Comparison of ENCODE assay signal across 27 cellular contexts in genomic region chr7:16409777-16410176, GRCh38. TPM values are rescaled to one million over a fixed set of nuclear protein-coding genes. Genes with fewer than 3 reads are reported as not detected.
DNase-seq lines count a peak whose midpoint lies in the region; ATAC-seq, FAIRE-seq and TF ChIP-seq lines count a peak whose summit lies in the region.
"Had no signal": no experiment of that assay in that cellular context is flagged by ENCODE, and none has a peak within 500 bp of the region (broad histone marks: within the 10 kb centered on the region; RNA-seq: fewer than 3 reads in every experiment).

No MANE protein-coding gene starts in this region.

- H2AFZ ChIP-seq in HepG2 (ENCODE audit: low read length) (no peak overlapping the region), K562 (ENCODE audit: low read depth, low read length) (no peak overlapping the region), hepatocyte (no peak overlapping the region)
- H2AFZ ChIP-seq: GM23248 had no signal

- POLR2A ChIA-PET in HepG2 (lab: Yijun Ruan, JAX) = no interaction called here
- POLR2A ChIA-PET in K562 (lab: Yijun Ruan, JAX) = interaction anchor here (3.0 kb wide), 1 partner anchor 11 kb away, joined by 12 read pairs; the partner anchor contains the start of gene CRPPA

- no peaks in the 10 kb centered on the region for H3K9me2 ChIP-seq in hepatocyte (replicated peaks; ENCODE audit: insufficient read depth)

- peak; percentile 20; the same call in 1 of the 2 replicates for TF ChIP-seq CTCF in HepG2 (CRISPR knock-in tag; IDR thresholded peaks at IDR 0.05)
- no peak for TF ChIP-seq CTCF in right lobe of liver (IDR thresholded peaks at IDR 0.05)
- TF ChIP-seq CTCF in K562 (IDR thresholded peaks at IDR 0.05 in 2 of 3, conservative IDR thresholded peaks at IDR 0.05 in 1 of 3; ENCODE audit: insufficient read depth in 2 of 3, low read depth in 1 of 3, low read length in 3 of 3) = peak; percentile 12 to 45 (median 24); a peak in 2 of 6 replicates
- peak; percentile 7 for TF ChIP-seq CTCF in hepatocyte (IDR thresholded peaks at IDR 0.05; ENCODE audit: poor library complexity)
- peak; percentile 37 for TF ChIP-seq CTCF in type B pancreatic cell (conservative IDR thresholded peaks at IDR 0.05)

- H3K79me2 ChIP-seq in HepG2 (ENCODE audit: insufficient read depth, low read length) (no peaks in the 10 kb centered on the region), K562 (ENCODE audit: control insufficient read depth, insufficient read depth, low read length) (peaks cover 49% of the 10 kb centered on the region), hepatocyte (no peaks in the 10 kb centered on the region)

- intact Hi-C loops in HepG2 (cut with micrococcal nuclease; ENCODE audit: unreplicated experiment) (no loop called here), right lobe of liver (cut with DNase I) (no loop called here), K562 (cut with micrococcal nuclease) (loop anchor here (1.0 kb wide), 1 partner anchor 156 kb away; no protein-coding TSS in a partner anchor)

- H3K36me3 ChIP-seq in HepG2 (replicated peaks in 1 of 2; ENCODE audit: control insufficient read depth in 1 of 2, insufficient read depth in 2 of 2, low read length in 2 of 2) (no peaks in the 10 kb centered on the region), right lobe of liver (no peaks in the 10 kb centered on the region), K562 (ENCODE audit: control insufficient read depth, insufficient read depth, low read length) (peaks cover 5% of the 10 kb centered on the region), hepatocyte (replicated peaks; ENCODE audit: insufficient read depth, low read depth) (no peaks in the 10 kb centered on the region)
- H3K36me3 ChIP-seq: BLaER1 treated with 17β-estradiol and CSF1 and Interleukin-3, amounts not matched to agents 10 nM and 100 nM; ovary had no signal

- no peak for TF ChIP-seq EP300 in HepG2 (IDR thresholded peaks at IDR 0.05; ENCODE audit: low read depth in 2 of 2, low read length in 2 of 2)
- no peak for TF ChIP-seq EP300 in HepG2 (CRISPR knock-in tag; IDR thresholded peaks at IDR 0.05; ENCODE audit: borderline replicate concordance)
- no peak for TF ChIP-seq EP300 in K562 (IDR thresholded peaks at IDR 0.05; ENCODE audit: low read length)

- TF ChIP-seq RAD21 in HepG2 (CRISPR knock-in tag; IDR thresholded peaks at IDR 0.05) = no peak
- TF ChIP-seq RAD21 in K562 (CRISPR knock-in tag; conservative IDR thresholded peaks at IDR 0.05 in 1 of 2, IDR thresholded peaks at IDR 0.05 in 1 of 2) = peak in 1 of 2 experiments; percentile 64; a peak in 2 of 4 replicates

- H3K4me3 ChIP-seq in HepG2 (replicated peaks in 1 of 3; ENCODE audit: insufficient read depth in 1 of 3, low read depth in 2 of 3, low read length in 3 of 3) (no peak overlapping the region), right lobe of liver (no peak overlapping the region), K562 (no peak overlapping the region), hepatocyte (no peak overlapping the region)
- H3K4me3 ChIP-seq: A549; BLaER1 treated with 17β-estradiol and CSF1 and Interleukin-3, amounts not matched to agents 10 nM and 100 nM; coronary artery; GM23248; lung; ovary; testis had no signal

- H3K27ac ChIP-seq in HepG2 (ENCODE audit: extremely low read length, insufficient read depth, low read length) (no peak overlapping the region), right lobe of liver (no peak overlapping the region), K562 (ENCODE audit: extremely low read depth, low read depth, low read length) (no peak overlapping the region), hepatocyte (no peak overlapping the region)
- H3K27ac ChIP-seq: A549; BLaER1 treated with 17β-estradiol and CSF1 and Interleukin-3, amounts not matched to agents 10 nM and 100 nM; coronary artery; GM23248; ovary; testis had no signal

- no peaks in the 10 kb centered on the region for H3K4me1 Mint-ChIP-seq in type B pancreatic cell (ENCODE audit: unreplicated experiment)
- H3K4me1 Mint-ChIP-seq: activated CD4-positive, alpha-beta T cell treated with anti-CD3 and anti-CD28 coated beads, Interleukin-2, amount 10 ng/mL, durations not matched to agents 24 days and 14 days; activated naive CD8-positive, alpha-beta T cell treated with anti-CD3 and anti-CD28 coated beads for 36 hours; stimulated activated effector memory CD8-positive, alpha-beta T cell treated with anti-CD3 and anti-CD28 coated beads, Interleukin-12 subunit alpha, Interleukin-12 subunit beta, amount 100 ng/mL, for 72 hours had no signal

- TF ChIP-seq POLR2A in HepG2 (IDR thresholded peaks at IDR 0.05; ENCODE audit: insufficient read depth in 1 of 2, low read depth in 2 of 2, low read length in 2 of 2) = no peak
- no peak for TF ChIP-seq POLR2A in right lobe of liver (IDR thresholded peaks at IDR 0.05)
- no peak for TF ChIP-seq POLR2A in K562 (conservative IDR thresholded peaks at IDR 0.05)

- no peaks in the 10 kb centered on the region for H3K4me1 ChIP-seq in HepG2 (ENCODE audit: insufficient read depth, low read length)
- no peaks in the 10 kb centered on the region for H3K4me1 ChIP-seq in right lobe of liver
- peaks cover 0 to 5% of the 10 kb centered on the region in 2 experiments; a peak in 4 of 5 replicates for H3K4me1 ChIP-seq in K562 (replicated peaks in 1 of 2; ENCODE audit: control insufficient read depth in 2 of 2, insufficient read depth in 2 of 2, low read length in 2 of 2)
- H3K4me1 ChIP-seq in hepatocyte (ENCODE audit: insufficient read depth) = peaks cover 5% of the 10 kb centered on the region
- H3K4me1 ChIP-seq: A549, testis had no signal

- CTCF ChIA-PET in HepG2 (lab: Yijun Ruan, JAX; ENCODE audit: low intra/inter-chr PET ratio, low total read pairs) (no interaction called here), K562 (lab: Yijun Ruan, JAX; ENCODE audit: low intra/inter-chr PET ratio) (no interaction called here)

- H3K9me3 Mint-ChIP-seq in type B pancreatic cell = no peaks in the 10 kb centered on the region
- H3K9me3 Mint-ChIP-seq: activated CD4-positive, alpha-beta T cell treated with anti-CD3 and anti-CD28 coated beads, Interleukin-2, amount 10 ng/mL, durations not matched to agents 24 days and 14 days; activated naive CD8-positive, alpha-beta T cell treated with anti-CD3 and anti-CD28 coated beads for 36 hours; brain; stimulated activated effector memory CD8-positive, alpha-beta T cell treated with anti-CD3 and anti-CD28 coated beads, Interleukin-12 subunit alpha, Interleukin-12 subunit beta, amount 100 ng/mL, for 72 hours had no signal

- H3K9me1 ChIP-seq in K562 (ENCODE audit: control insufficient read depth, insufficient read depth, low read length) = no peaks in the 10 kb centered on the region

- no peak for FAIRE-seq in HepG2 (lab: Jason Lieb, UNC)
- FAIRE-seq in K562 (lab: Jason Lieb, UNC) = no peak
- FAIRE-seq: A549, HTR-8/SVneo, kidney had no signal

- no peak overlapping the region for H3K4me3 Mint-ChIP-seq in type B pancreatic cell
- H3K4me3 Mint-ChIP-seq: activated CD4-positive, alpha-beta T cell treated with anti-CD3 and anti-CD28 coated beads, Interleukin-2, amount 10 ng/mL, durations not matched to agents 24 days and 14 days; activated naive CD8-positive, alpha-beta T cell treated with anti-CD3 and anti-CD28 coated beads for 36 hours; brain; stimulated activated effector memory CD8-positive, alpha-beta T cell treated with anti-CD3 and anti-CD28 coated beads, Interleukin-12 subunit alpha, Interleukin-12 subunit beta, amount 100 ng/mL, for 72 hours had no signal

- H3K4me2 ChIP-seq in HepG2 (ENCODE audit: low read depth, low read length) (no peak overlapping the region), K562 (ENCODE audit: insufficient read depth, low read length) (no peak overlapping the region), hepatocyte (no peak overlapping the region)
- H3K4me2 ChIP-seq: A549; BLaER1 treated with 17β-estradiol and CSF1 and Interleukin-3, amounts not matched to agents 10 nM and 100 nM had no signal

- ATAC-seq in HepG2 = peak; percentile 48; the same call in 2 of the 3 replicates
- ATAC-seq in right lobe of liver = no peak
- peak; percentile 85 for ATAC-seq in K562
- ATAC-seq: A549; stimulated activated effector memory CD8-positive, alpha-beta T cell treated with anti-CD3 and anti-CD28 coated beads, Interleukin-12 subunit alpha, Interleukin-12 subunit beta, amount 100 ng/mL, for 72 hours had no signal

- BruUV-seq in HepG2 (replicated peaks; lab: Mats Ljungman, UMichigan) (no TSS peak), K562 (replicated peaks; lab: Mats Ljungman, UMichigan) (no TSS peak)

- no peak for DNase-seq in HepG2 (ENCODE audit: low spot score)
- no peak for DNase-seq in right lobe of liver
- DNase-seq in K562 (ENCODE audit: extremely low read depth in 1 of 4, low spot score in 3 of 4) = no peak
- DNase-seq in hepatocyte (ENCODE audit: low spot score) = no peak
- no peak for DNase-seq in type B pancreatic cell (ENCODE audit: extremely low spot score, unreplicated experiment)
- no peak for DNase-seq in G401 (ENCODE audit: low spot score)
- no peak for DNase-seq in activated CD4-positive, alpha-beta T cell treated with anti-CD3 and anti-CD28 coated beads, Interleukin-2, amount 50 U/mL, for 4 hours
- DNase-seq in T-helper 9 cell = no peak
- DNase-seq: activated CD4-positive, alpha-beta T cell treated with anti-CD3 and anti-CD28 coated beads, Interleukin-2, amount 10 ng/mL, durations not matched to agents 24 days and 14 days; activated naive CD8-positive, alpha-beta T cell treated with anti-CD3 and anti-CD28 coated beads for 36 hours; DMS153; GDM1; GM23248; kidney; NCI-H2107; NCI-H510A treated with DMSO at 0.1 percent for 48 hours; ovary; testis had no signal

- H3K27me3 ChIP-seq in HepG2 (ENCODE audit: control insufficient read depth in 1 of 2, insufficient read depth in 2 of 2, low read length in 2 of 2) = no peaks in the 10 kb centered on the region
- no peaks in the 10 kb centered on the region for H3K27me3 ChIP-seq in right lobe of liver
- no peaks in the 10 kb centered on the region for H3K27me3 ChIP-seq in K562 (ENCODE audit: control insufficient read depth in 2 of 2, insufficient read depth in 2 of 2, low read length in 2 of 2)
- H3K27me3 ChIP-seq in hepatocyte = no peaks in the 10 kb centered on the region
- H3K27me3 ChIP-seq: ovary, testis had no signal

- in situ Hi-C loops in HepG2 (cut with HindIII; ENCODE audit: extremely low pct_ligation_motif_present, low pct_unique_long_range_greater_than_20kb) (no loop called here), K562 (cut with MboI) (no loop called here), G401 (cut with HindIII; ENCODE audit: low sequenced_read_pairs) (no loop called here)

- H3K9ac ChIP-seq in HepG2 (ENCODE audit: insufficient read depth, low read depth, low read length) (no peak overlapping the region), K562 (ENCODE audit: insufficient read depth in 1 of 2, low read depth in 2 of 2, low read length in 2 of 2) (no peak overlapping the region)
- H3K9ac ChIP-seq: BLaER1 treated with 17β-estradiol and CSF1 and Interleukin-3, amounts not matched to agents 10 nM and 100 nM; GM23248 had no signal

- H4K20me1 ChIP-seq in HepG2 (ENCODE audit: insufficient read depth, low read length) (no peaks in the 10 kb centered on the region), K562 (replicated peaks; ENCODE audit: control insufficient read depth, insufficient read depth, low read length) (no peaks in the 10 kb centered on the region), hepatocyte (ENCODE audit: insufficient read depth, poor library complexity, severe bottlenecking) (no peaks in the 10 kb centered on the region)

- no peak overlapping the region for H3K27ac Mint-ChIP-seq in type B pancreatic cell
- H3K27ac Mint-ChIP-seq: activated CD4-positive, alpha-beta T cell treated with anti-CD3 and anti-CD28 coated beads, Interleukin-2, amount 10 ng/mL, durations not matched to agents 24 days and 14 days; activated naive CD8-positive, alpha-beta T cell treated with anti-CD3 and anti-CD28 coated beads for 36 hours; stimulated activated effector memory CD8-positive, alpha-beta T cell treated with anti-CD3 and anti-CD28 coated beads, Interleukin-12 subunit alpha, Interleukin-12 subunit beta, amount 100 ng/mL, for 72 hours had no signal

- H3K9me3 ChIP-seq in HepG2 (ENCODE audit: low read length) = no peaks in the 10 kb centered on the region
- no peaks in the 10 kb centered on the region for H3K9me3 ChIP-seq in right lobe of liver
- H3K9me3 ChIP-seq in K562 (replicated peaks; ENCODE audit: control insufficient read depth, insufficient read depth, low read depth, low read length) = no peaks in the 10 kb centered on the region
- no peaks in the 10 kb centered on the region for H3K9me3 ChIP-seq in hepatocyte (ENCODE audit: low read depth)
- H3K9me3 ChIP-seq: A549; BLaER1 treated with 17β-estradiol and CSF1 and Interleukin-3, amounts not matched to agents 10 nM and 100 nM; ovary; testis had no signal

- no peaks in the 10 kb centered on the region for H3K27me3 Mint-ChIP-seq in type B pancreatic cell
- H3K27me3 Mint-ChIP-seq: activated naive CD8-positive, alpha-beta T cell treated with anti-CD3 and anti-CD28 coated beads for 36 hours; brain had no signal

- no peaks in the 10 kb centered on the region for H3K36me3 Mint-ChIP-seq in type B pancreatic cell
- H3K36me3 Mint-ChIP-seq: activated naive CD8-positive, alpha-beta T cell treated with anti-CD3 and anti-CD28 coated beads for 36 hours; brain; stimulated activated effector memory CD8-positive, alpha-beta T cell treated with anti-CD3 and anti-CD28 coated beads, Interleukin-12 subunit alpha, Interleukin-12 subunit beta, amount 100 ng/mL, for 72 hours had no signal

RNA-seq across cellular contexts. Expression of gene CRPPA, which starts 11.6 kb away (rescaled TPM):
- total RNA-seq in HepG2 (2016; rRNA removed; fragmentation: Illumina TruSeq; extraction: Trizol) (1.1 and 1.3 TPM in 2 replicates), right lobe of liver (1 to 10 TPM; 1.2 to 3.3 (median 2.5) TPM), K562 (2014; rRNA removed) (5.9 and 6.6 TPM in 2 replicates), K562 (2014; rRNA removed; fragmentation: Illumina TruSeq; extraction: Trizol) (8.0 and 11.1 TPM in 2 replicates), K562 (2015; rRNA removed; fragmentation: Illumina TruSeq; extraction: Trizol) (13.3 and 14.4 TPM in 2 replicates), K562 (2021) (8.6 and 9.1 TPM in 2 replicates), hepatocyte (3.4 and 4.4 TPM in 2 replicates), type B pancreatic cell (ENCODE audit: low replicate concordance) (2.8 and 2.9 TPM in 2 replicates)
- 1.0 and 1.8 TPM in 2 replicates for total RNA-seq in HepG2 (2016; cell fraction: cytosol; rRNA removed; fragmentation: Illumina TruSeq; extraction: Trizol; ENCODE audit: low read depth)
- total RNA-seq in HepG2 (2016; cell fraction: insoluble cytoplasmic fraction; rRNA removed; fragmentation: Illumina TruSeq; extraction: Trizol) = 1.0 TPM in 2 replicates
- 0.62 and 0.80 TPM in 2 replicates for total RNA-seq in HepG2 (2016; cell fraction: membrane; rRNA removed; fragmentation: Illumina TruSeq; extraction: Trizol)
- 2.0 and 2.2 TPM in 2 replicates for total RNA-seq in HepG2 (2016; cell fraction: nucleus; rRNA removed; fragmentation: Illumina TruSeq; extraction: Trizol)
- polyA plus RNA-seq in HepG2 (2011; rRNA removed) (0.16 and 0.18 TPM in 2 replicates), K562 (2011; rRNA removed) (5.5 and 7.8 TPM in 2 replicates), K562 (2014; fragmentation: Illumina TruSeq; extraction: Trizol) (4.2 and 4.3 TPM in 2 replicates), K562 (2014; fragmentation: Nextera tagmentation; extraction: Ambion mirVana) (1 to 10 TPM; 3.9 to 8.2 TPM), K562 (2014; rRNA removed) (3.4 and 5.1 TPM in 2 replicates), hepatocyte (2.5 and 3.3 TPM in 2 replicates)
- 0.06 and 0.09 TPM in 2 replicates for polyA plus RNA-seq in HepG2 (2011; cell fraction: cytosol; rRNA removed)
- polyA plus RNA-seq in HepG2 (2011; cell fraction: nucleus; rRNA removed) = 0.10 and 0.14 TPM in 2 replicates
- 0.12 and 0.21 TPM in 2 replicates for polyA plus RNA-seq in HepG2 (2012)
- 0.19 and 0.28 TPM in 2 replicates for polyA plus RNA-seq in HepG2 (2016; cell fraction: cytosol; fragmentation: Illumina TruSeq; extraction: Trizol; ENCODE audit: low read depth)
- polyA plus RNA-seq in HepG2 (2016; cell fraction: insoluble cytoplasmic fraction; fragmentation: Illumina TruSeq; extraction: Trizol; ENCODE audit: low read depth) = 0.56 and 0.91 TPM in 2 replicates
- 0.29 and 0.48 TPM in 2 replicates for polyA plus RNA-seq in HepG2 (2016; cell fraction: membrane; fragmentation: Illumina TruSeq; extraction: Trizol; ENCODE audit: low read depth)
- 0.49 and 0.63 TPM in 2 replicates for polyA plus RNA-seq in HepG2 (2016; cell fraction: nucleus; fragmentation: Illumina TruSeq; extraction: Trizol; ENCODE audit: insufficient read depth, low read depth)
- polyA minus RNA-seq in HepG2 (2011; rRNA and poly(A)+ RNA removed; ENCODE audit: low replicate concordance) = 0.48 TPM in 1 of 2 replicates, not detected in the other
- polyA minus RNA-seq in HepG2 (2011; cell fraction: cytosol; rRNA and poly(A)+ RNA removed) = 0.18 and 0.30 TPM in 2 replicates
- polyA minus RNA-seq in HepG2 (2011; cell fraction: nucleus; rRNA and poly(A)+ RNA removed) = 1.9 and 2.1 TPM in 2 replicates
- 7.4 and 19.6 TPM in 2 replicates for total RNA-seq in K562 (2011; cell fraction: chromatin; rRNA removed; ENCODE audit: low replicate concordance)
- 3.8 and 3.9 TPM in 2 replicates for total RNA-seq in K562 (2011; cell fraction: nucleolus; rRNA removed)
- 8.7 and 16.9 TPM in 2 replicates for total RNA-seq in K562 (2011; cell fraction: nucleoplasm; rRNA removed)
- polyA plus RNA-seq in K562 (2011; cell fraction: cytosol; rRNA removed) = 1.6 and 2.5 TPM in 2 replicates
- polyA plus RNA-seq in K562 (2011; cell fraction: nucleus; rRNA removed) = 3.8 and 3.9 TPM in 2 replicates
- 7.4 and 8.8 TPM in 2 replicates for polyA plus RNA-seq in K562 (2012)
- polyA minus RNA-seq in K562 (2011; rRNA and poly(A)+ RNA removed) = 15.2 and 16.9 TPM in 2 replicates
- 4.2 and 4.9 TPM in 2 replicates for polyA minus RNA-seq in K562 (2011; cell fraction: cytosol; rRNA and poly(A)+ RNA removed)
- 16.7 and 18.3 TPM in 2 replicates for polyA minus RNA-seq in K562 (2011; cell fraction: nucleus; rRNA and poly(A)+ RNA removed)
- 0.25 and 0.58 TPM in 2 replicates for total RNA-seq in G401 (2014; rRNA removed; shearing (Covaris generic))

RNA-seq across cellular contexts. Expression of gene SOSTDC1, which starts 55.8 kb away (rescaled TPM):
- total RNA-seq in HepG2 (2016; rRNA removed; fragmentation: Illumina TruSeq; extraction: Trizol) (not detected in 2 replicates), right lobe of liver (not detected), K562 (2014; rRNA removed) (8.3 and 10.5 TPM in 2 replicates), K562 (2014; rRNA removed; fragmentation: Illumina TruSeq; extraction: Trizol) (15.0 and 15.1 TPM in 2 replicates), K562 (2015; rRNA removed; fragmentation: Illumina TruSeq; extraction: Trizol) (23.0 and 23.7 TPM in 2 replicates), K562 (2021) (8.8 and 12.0 TPM in 2 replicates), hepatocyte (65.8 and 71.5 TPM in 2 replicates), type B pancreatic cell (ENCODE audit: low replicate concordance) (5.4 and 6.0 TPM in 2 replicates)
- not detected in 2 replicates for total RNA-seq in HepG2 (2016; cell fraction: cytosol; rRNA removed; fragmentation: Illumina TruSeq; extraction: Trizol; ENCODE audit: low read depth)
- total RNA-seq in HepG2 (2016; cell fraction: insoluble cytoplasmic fraction; rRNA removed; fragmentation: Illumina TruSeq; extraction: Trizol) = not detected in 2 replicates
- total RNA-seq in HepG2 (2016; cell fraction: membrane; rRNA removed; fragmentation: Illumina TruSeq; extraction: Trizol) = not detected in 2 replicates
- total RNA-seq in HepG2 (2016; cell fraction: nucleus; rRNA removed; fragmentation: Illumina TruSeq; extraction: Trizol) = not detected in 2 replicates
- polyA plus RNA-seq in HepG2 (2011; rRNA removed) (not detected in 2 replicates), K562 (2011; rRNA removed) (5.8 and 15.9 TPM in 2 replicates), K562 (2014; fragmentation: Illumina TruSeq; extraction: Trizol) (15.3 and 18.4 TPM in 2 replicates), K562 (2014; fragmentation: Nextera tagmentation; extraction: Ambion mirVana) (10 to 100 TPM; 47.5 to 48.6 TPM), K562 (2014; rRNA removed) (9.8 and 10.1 TPM in 2 replicates), hepatocyte (30.9 and 38.5 TPM in 2 replicates)
- polyA plus RNA-seq in HepG2 (2011; cell fraction: cytosol; rRNA removed) = not detected in 2 replicates
- not detected in 2 replicates for polyA plus RNA-seq in HepG2 (2011; cell fraction: nucleus; rRNA removed)
- polyA plus RNA-seq in HepG2 (2012) = not detected in 2 replicates
- polyA plus RNA-seq in HepG2 (2016; cell fraction: cytosol; fragmentation: Illumina TruSeq; extraction: Trizol; ENCODE audit: low read depth) = not detected in 2 replicates
- polyA plus RNA-seq in HepG2 (2016; cell fraction: insoluble cytoplasmic fraction; fragmentation: Illumina TruSeq; extraction: Trizol; ENCODE audit: low read depth) = not detected in 2 replicates
- not detected in 2 replicates for polyA plus RNA-seq in HepG2 (2016; cell fraction: membrane; fragmentation: Illumina TruSeq; extraction: Trizol; ENCODE audit: low read depth)
- not detected in 2 replicates for polyA plus RNA-seq in HepG2 (2016; cell fraction: nucleus; fragmentation: Illumina TruSeq; extraction: Trizol; ENCODE audit: insufficient read depth, low read depth)
- not detected in 2 replicates for polyA minus RNA-seq in HepG2 (2011; rRNA and poly(A)+ RNA removed; ENCODE audit: low replicate concordance)
- polyA minus RNA-seq in HepG2 (2011; cell fraction: cytosol; rRNA and poly(A)+ RNA removed) = not detected in 2 replicates
- polyA minus RNA-seq in HepG2 (2011; cell fraction: nucleus; rRNA and poly(A)+ RNA removed) = not detected in 2 replicates
- 7.4 and 7.9 TPM in 2 replicates for total RNA-seq in K562 (2011; cell fraction: chromatin; rRNA removed; ENCODE audit: low replicate concordance)
- 9.5 and 11.5 TPM in 2 replicates for total RNA-seq in K562 (2011; cell fraction: nucleolus; rRNA removed)
- 10.8 and 11.1 TPM in 2 replicates for total RNA-seq in K562 (2011; cell fraction: nucleoplasm; rRNA removed)
- 3.5 and 9.8 TPM in 2 replicates for polyA plus RNA-seq in K562 (2011; cell fraction: cytosol; rRNA removed)
- 3.2 and 5.1 TPM in 2 replicates for polyA plus RNA-seq in K562 (2011; cell fraction: nucleus; rRNA removed)
- 17.5 and 63.6 TPM in 2 replicates for polyA plus RNA-seq in K562 (2012)
- polyA minus RNA-seq in K562 (2011; rRNA and poly(A)+ RNA removed) = 4.2 and 12.0 TPM in 2 replicates
- polyA minus RNA-seq in K562 (2011; cell fraction: cytosol; rRNA and poly(A)+ RNA removed) = 1.8 and 2.5 TPM in 2 replicates
- polyA minus RNA-seq in K562 (2011; cell fraction: nucleus; rRNA and poly(A)+ RNA removed) = 4.2 and 5.4 TPM in 2 replicates
- 0.18 TPM in 1 of 2 replicates, not detected in the other for total RNA-seq in G401 (2014; rRNA removed; shearing (Covaris generic))
- total RNA-seq: activated CD4-positive, alpha-beta T cell treated with anti-CD3 and anti-CD28 coated beads, Interleukin-2, amount 10 ng/mL, durations not matched to agents 24 days and 14 days; activated naive CD8-positive, alpha-beta T cell treated with anti-CD3 and anti-CD28 coated beads for 36 hours; GM23248; LHCN-M2; T-helper 1 cell treated with Interleukin-12 subunit alpha and Interleukin-12 subunit beta and Interleukin-4 antibody, amounts not matched to agents 30 ng/mL and 1 ng/mL, for 36 hours had no signal
- polyA plus RNA-seq: A549, GM23248 had no signal

Comparison
In these comparisons a context has a peak if more than half of its experiments do, and no peak if none do; other contexts are left out.
1. ATAC-seq: peak in HepG2 (single experiment) and K562 (single experiment); none in right lobe of liver (0 of 4).
2. CTCF ChIP-seq: peak in HepG2 (single experiment), K562 (3 of 3), hepatocyte (single experiment) and type B pancreatic cell (single experiment); none in right lobe of liver (0 of 4).
3. Of the 241 proteins assayed by ChIP-seq in both HepG2 and K562: peak only in HepG2: STAG1; only in K562: none; in both: CTCF; in neither: 237; mixed calls (peak in some experiments, not most) for 2.